1 cellular context compared by ENCODE assay signal in genomic region chr3:124584552-124585391, GRCh38.
TF ChIP-seq lines count a peak whose summit lies in the region.

No MANE protein-coding gene starts in this region.

TF ChIP-seq in HepG2, 621 proteins besides CTCF, POLR2A, EP300 and RAD21 (continued from another document and continues in another):
- TF ChIP-seq ZNF253 (CRISPR knock-in tag; IDR thresholded peaks at IDR 0.05; ENCODE audit: borderline replicate concordance) (no peak), MAZ (IDR thresholded peaks at IDR 0.05; ENCODE audit: borderline replicate concordance, low read depth, low read length) (peak; percentile 79), MAZ (CRISPR knock-in tag; IDR thresholded peaks at IDR 0.05; ENCODE audit: low read depth) (peak; percentile 90), PHF8 (CRISPR knock-in tag; IDR thresholded peaks at IDR 0.05) (peak; percentile 57), RBM22 (optimal IDR thresholded peaks at IDR 0.05; ENCODE audit: low read length) (no peak), PATZ1 (CRISPR knock-in tag; IDR thresholded peaks at IDR 0.05) (peak; percentile 67), ZNF282 (IDR thresholded peaks at IDR 0.05; ENCODE audit: partially characterized antibody) (no peak), SP5 (CRISPR knock-in tag; IDR thresholded peaks at IDR 0.05; ENCODE audit: borderline replicate concordance, low read depth) (peak; percentile 80), TOE1 (CRISPR knock-in tag; IDR thresholded peaks at IDR 0.05) (no peak), ZNF792 (CRISPR knock-in tag; IDR thresholded peaks at IDR 0.05) (peak; percentile 68; the same call in 1 of the 2 replicates), PAXIP1 (CRISPR knock-in tag; conservative IDR thresholded peaks at IDR 0.05) (peak; percentile 66; the same call in 1 of the 2 replicates), ZNF503 (CRISPR knock-in tag; IDR thresholded peaks at IDR 0.05) (no peak), ZNF784 (CRISPR knock-in tag; IDR thresholded peaks at IDR 0.05; ENCODE audit: borderline replicate concordance) (peak; percentile 86; the same call in 1 of the 2 replicates), ZZZ3 (CRISPR knock-in tag; IDR thresholded peaks at IDR 0.05; ENCODE audit: borderline replicate concordance) (no peak), ZNF574 (CRISPR knock-in tag; IDR thresholded peaks at IDR 0.05) (no peak; the same call in 1 of the 2 replicates), HNRNPUL1 (IDR thresholded peaks at IDR 0.05; ENCODE audit: low read depth, low read length) (no peak), BCL6 (CRISPR knock-in tag; IDR thresholded peaks at IDR 0.05) (no peak; the same call in 1 of the 2 replicates), MED1 (CRISPR knock-in tag; IDR thresholded peaks at IDR 0.05) (peak; percentile 76), NFKB2 (CRISPR knock-in tag; IDR thresholded peaks at IDR 0.05; ENCODE audit: borderline replicate concordance) (peak; percentile 65; the same call in 1 of the 2 replicates), SMARCC2 (IDR thresholded peaks at IDR 0.05) (no peak), ZNF142 (CRISPR knock-in tag; IDR thresholded peaks at IDR 0.05) (0 out of 2 replicates have a peak, but pooled peaks have one; percentile 16), ZNF775 (CRISPR knock-in tag; IDR thresholded peaks at IDR 0.05; ENCODE audit: borderline replicate concordance) (no peak), POLR2AphosphoS5 (IDR thresholded peaks at IDR 0.05; ENCODE audit: low read depth, low read length) (peak; percentile 68), DRAP1 (CRISPR knock-in tag; IDR thresholded peaks at IDR 0.05) (peak; percentile 60; the same call in 1 of the 2 replicates), ZNF670 (CRISPR knock-in tag; IDR thresholded peaks at IDR 0.05; ENCODE audit: borderline replicate concordance) (peak; percentile 96), ZNF138 (CRISPR knock-in tag; IDR thresholded peaks at IDR 0.05; ENCODE audit: low read depth) (peak; percentile 40; the same call in 1 of the 2 replicates), POLR2AphosphoS2 (IDR thresholded peaks at IDR 0.05; ENCODE audit: low read depth, low read length) (no peak), ZNF263 (CRISPR knock-in tag; IDR thresholded peaks at IDR 0.05) (peak; percentile 53), KMT2B (CRISPR knock-in tag; IDR thresholded peaks at IDR 0.05) (peak; percentile 52), ZFP90 (CRISPR knock-in tag; IDR thresholded peaks at IDR 0.05; ENCODE audit: borderline replicate concordance) (peak; percentile 54; the same call in 1 of the 2 replicates), ZNF160 (CRISPR knock-in tag; IDR thresholded peaks at IDR 0.05) (0 out of 2 replicates have a peak, but pooled peaks have one; percentile 73), CHD4 (IDR thresholded peaks at IDR 0.05; ENCODE audit: borderline replicate concordance, low read length) (no peak), TBX3 (IDR thresholded peaks at IDR 0.05; ENCODE audit: borderline replicate concordance) (0 out of 2 replicates have a peak, but pooled peaks have one; percentile 16), SUZ12 (IDR thresholded peaks at IDR 0.05; ENCODE audit: low read depth, low read length) (no peak), SRY (CRISPR knock-in tag; IDR thresholded peaks at IDR 0.05) (peak; percentile 69; the same call in 1 of the 2 replicates), ZBTB43 (CRISPR knock-in tag; conservative IDR thresholded peaks at IDR 0.05) (no peak), THAP11 (CRISPR knock-in tag; IDR thresholded peaks at IDR 0.05) (0 out of 2 replicates have a peak, but pooled peaks have one; percentile 22), ZKSCAN1 (IDR thresholded peaks at IDR 0.05; ENCODE audit: low read length) (no peak)
